In genomic region chr16:52203096-52203495, GRCh38 we compare ENCODE assay signal across 19 cellular contexts.
"Had no signal": no experiment of that assay in that cellular context is flagged by ENCODE, and none has a peak within 500 bp of the region (broad histone marks: within the 10 kb centered on the region; RNA-seq: fewer than 3 reads in every experiment).

No MANE protein-coding gene starts in this region.

- DNase-seq: activated CD4-positive, alpha-beta T cell treated with anti-CD3 and anti-CD28 coated beads for 1 hour; activated CD4-positive, alpha-beta T cell treated with anti-CD3 and anti-CD28 coated beads, Interleukin-2, amount 50 U/mL, for 1 hour; activated CD8-positive, alpha-beta T cell treated with anti-CD3 and anti-CD28 coated beads, Interleukin-2, amount 10 ng/mL, durations not matched to agents 7 days and 5 days; activated gamma-delta T cell treated with Interleukin-2 at 50 U/mL for 16 hours; activated T-cell treated with anti-CD3 and anti-CD28 coated beads, Interleukin-2, amount 50 U/mL, for 1 hour; anterior cingulate cortex; heart right ventricle; kidney; nephron progenitor cell; pancreas; right lobe of liver; stimulated activated CD4-positive, alpha-beta T cell treated with anti-CD3 and anti-CD28 coated beads, Interleukin-2, amount 100 ng/mL, for 24 hours; stimulated activated naive B cell treated with anti-CD40 and anti-IgM and Interleukin-4, amounts not matched to agents 10 μg/mL and 1 μg/mL and 100 μg/mL, for 72 hours; T-helper 1 cell; testis had no signal

- ATAC-seq: activated CD8-positive, alpha-beta T cell treated with anti-CD3 and anti-CD28 coated beads, Interleukin-2, amount 10 ng/mL, durations not matched to agents 7 days and 5 days; heart right ventricle; pancreas; right lobe of liver; stimulated activated naive B cell treated with anti-CD40 and anti-IgM and Interleukin-4, amounts not matched to agents 10 μg/mL and 1 μg/mL and 100 μg/mL, for 72 hours had no signal

- H3K4me1 ChIP-seq: heart right ventricle, pancreas, right lobe of liver, testis, vagina had no signal

- H3K9me3 ChIP-seq: pancreas, right lobe of liver, testis, vagina had no signal

- H3K27ac ChIP-seq: coronary artery, heart right ventricle, pancreas, right lobe of liver, skin epidermis, testis, vagina had no signal

- H3K36me3 ChIP-seq: heart right ventricle, pancreas, right lobe of liver, vagina had no signal

- FAIRE-seq: kidney, pancreas, TTC549 had no signal

- H3K27me3 ChIP-seq: heart right ventricle, pancreas, right lobe of liver, testis, vagina had no signal

- H3K4me3 ChIP-seq: coronary artery, heart right ventricle, pancreas, right lobe of liver, skin epidermis, testis, vagina had no signal
